11 cellular contexts compared by ENCODE assay signal in genomic region chr5:180116441-180117377, GRCh38. TPM values are rescaled to one million over a fixed set of nuclear protein-coding genes. Genes with fewer than 3 reads are reported as not detected.
DNase-seq lines count a peak whose midpoint lies in the region; ATAC-seq and TF ChIP-seq lines count a peak whose summit lies in the region.
"Had no signal": no experiment of that assay in that cellular context is flagged by ENCODE, and none has a peak within 500 bp of the region (broad histone marks: within the 10 kb centered on the region; RNA-seq: fewer than 3 reads in every experiment).

No MANE protein-coding gene starts in this region.

- no TSS peak for BruUV-seq in OCI-LY7 (replicated peaks; lab: Mats Ljungman, UMichigan)

- DNase-seq in cardiac muscle cell (ENCODE audit: low read depth in 1 of 2, low spot score in 1 of 2) (no peak), Right ventricle myocardium inferior (ENCODE audit: missing footprints) (no peak), WERI-Rb-1 (no peak), kidney tubule cell (ENCODE audit: low spot score) (peak; percentile 30), type B pancreatic cell (ENCODE audit: extremely low spot score, unreplicated experiment) (no peak), OCI-LY7 (ENCODE audit: low spot score) (no peak), activated gamma-delta T cell treated with Interleukin-2 at 50 U/mL for 16 hours (no peak), SIG-M5 (lab: John Stamatoyannopoulos, UW) (no peak)
- DNase-seq: activated CD4-positive, alpha-beta T cell treated with anti-CD3 and anti-CD28 coated beads, Interleukin-2, amount 10 ng/mL, durations not matched to agents 7 days and 5 days; NCI-H1105; stimulated activated CD4-positive, alpha-beta T cell treated with anti-CD3 and anti-CD28 coated beads, Interleukin-4, amount 100 ng/mL, for 24 hours had no signal

- H3K27me3 ChIP-seq in cardiac muscle cell, result no peaks in the 10 kb centered on the region
- H3K27me3 ChIP-seq in WERI-Rb-1 (ENCODE audit: insufficient read depth, low read depth, severe bottlenecking), result no peaks in the 10 kb centered on the region

- H3K27me3 Mint-ChIP-seq in type B pancreatic cell, result no peaks in the 10 kb centered on the region
- H3K27me3 Mint-ChIP-seq: activated CD4-positive, alpha-beta T cell treated with anti-CD3 and anti-CD28 coated beads, Interleukin-2, amount 10 ng/mL, durations not matched to agents 7 days and 5 days had no signal

- H3K27ac ChIP-seq in cardiac muscle cell (peak overlapping the region; percentile 57), WERI-Rb-1 (peak overlapping the region; percentile 88), OCI-LY7 (ENCODE audit: low read depth, low read length, poor library complexity, severe bottlenecking) (no peak overlapping the region)

- no peak for ATAC-seq in Right ventricle myocardium inferior

- H4K20me1 ChIP-seq in OCI-LY7 (ENCODE audit: insufficient read depth, low read length), result no peaks in the 10 kb centered on the region

- POLR2A ChIA-PET in OCI-LY7 (lab: Charles Lee), result interaction anchor here (0.7 kb wide), 1 partner anchor 610 kb away, joined by 3 read pairs; no protein-coding TSS in a partner anchor

- H3K36me3 Mint-ChIP-seq in type B pancreatic cell, result no peaks in the 10 kb centered on the region

- H3K4me3 ChIP-seq in cardiac muscle cell (no peak overlapping the region), WERI-Rb-1 (ENCODE audit: low read depth, low read length) (no peak overlapping the region), OCI-LY7 (ENCODE audit: low read depth, low read length, poor library complexity, severe bottlenecking) (no peak overlapping the region)

- TF ChIP-seq CTCF in cardiac muscle cell (IDR thresholded peaks at IDR 0.05; ENCODE audit: low read depth, low read length) (no peak), WERI-Rb-1 (IDR thresholded peaks at IDR 0.05; ENCODE audit: low read depth, low read length) (no peak), type B pancreatic cell (conservative IDR thresholded peaks at IDR 0.05) (peak; percentile 34), OCI-LY7 (conservative IDR thresholded peaks at IDR 0.05; ENCODE audit: low read length) (no peak)

- H3K4me1 ChIP-seq in cardiac muscle cell (ENCODE audit: low read depth) (no peaks in the 10 kb centered on the region), OCI-LY7 (ENCODE audit: insufficient read depth, low read length, poor library complexity, severe bottlenecking) (no peaks in the 10 kb centered on the region)

- no peak overlapping the region for H3K27ac Mint-ChIP-seq in type B pancreatic cell
- H3K27ac Mint-ChIP-seq: activated CD4-positive, alpha-beta T cell treated with anti-CD3 and anti-CD28 coated beads, Interleukin-2, amount 10 ng/mL, durations not matched to agents 7 days and 5 days had no signal

- H3K4me1 Mint-ChIP-seq in type B pancreatic cell (ENCODE audit: unreplicated experiment), result peaks cover 10% of the 10 kb centered on the region
- H3K4me1 Mint-ChIP-seq: activated CD4-positive, alpha-beta T cell treated with anti-CD3 and anti-CD28 coated beads, Interleukin-2, amount 10 ng/mL, durations not matched to agents 7 days and 5 days had no signal

- H3K36me3 ChIP-seq in cardiac muscle cell, result no peaks in the 10 kb centered on the region
- no peaks in the 10 kb centered on the region for H3K36me3 ChIP-seq in WERI-Rb-1
- H3K36me3 ChIP-seq in OCI-LY7 (ENCODE audit: insufficient read depth, low read length), result no peaks in the 10 kb centered on the region

- H3K4me2 ChIP-seq in OCI-LY7 (ENCODE audit: low read length), result no peak overlapping the region

- H3K79me2 ChIP-seq in OCI-LY7 (ENCODE audit: insufficient read depth, low read depth, low read length), result no peaks in the 10 kb centered on the region

- H3K9me3 Mint-ChIP-seq in type B pancreatic cell, result no peaks in the 10 kb centered on the region
- H3K9me3 Mint-ChIP-seq: activated CD4-positive, alpha-beta T cell treated with anti-CD3 and anti-CD28 coated beads, Interleukin-2, amount 10 ng/mL, durations not matched to agents 7 days and 5 days had no signal

- H3K9me3 ChIP-seq in cardiac muscle cell (ENCODE audit: low read depth), result no peaks in the 10 kb centered on the region
- H3K9me3 ChIP-seq in WERI-Rb-1 (ENCODE audit: severe bottlenecking), result no peaks in the 10 kb centered on the region
- H3K9me3 ChIP-seq in OCI-LY7 (ENCODE audit: low read length), result no peaks in the 10 kb centered on the region

- H3K4me3 Mint-ChIP-seq in type B pancreatic cell, result no peak overlapping the region
- H3K4me3 Mint-ChIP-seq: activated CD4-positive, alpha-beta T cell treated with anti-CD3 and anti-CD28 coated beads, Interleukin-2, amount 10 ng/mL, durations not matched to agents 7 days and 5 days had no signal

- no peak overlapping the region for H2AFZ ChIP-seq in OCI-LY7 (ENCODE audit: low read length)

- CTCF ChIA-PET in OCI-LY7 (lab: Charles Lee; ENCODE audit: unreplicated experiment), result no interaction called here

- intact Hi-C loops in Right ventricle myocardium inferior (cut with DNase I) (no loop called here), OCI-LY7 (cut with micrococcal nuclease; ENCODE audit: unreplicated experiment) (no loop called here)

- H3K9me2 ChIP-seq in OCI-LY7 (ENCODE audit: insufficient read depth, low read length), result no peaks in the 10 kb centered on the region

RNA-seq across cellular contexts. Expression of gene RNF130, which starts 45.1 kb away (rescaled TPM):
- total RNA-seq in cardiac muscle cell (73.0 and 83.0 TPM in 2 replicates), Right ventricle myocardium inferior (51.2 TPM), type B pancreatic cell (ENCODE audit: low replicate concordance) (28.1 and 52.1 TPM in 2 replicates), OCI-LY7 (2022) (not detected in 2 replicates)
- polyA plus RNA-seq in cardiac muscle cell, result 60.3 and 69.6 TPM in 2 replicates
- 0.08 and 0.16 TPM in 2 replicates for total RNA-seq in OCI-LY7 (2014; rRNA removed; shearing (Covaris generic))

Comparison
In these comparisons a context has a peak if more than half of its experiments do, and no peak if none do; other contexts are left out.
1. RNA of gene RNF130, which starts 45.1 kb away (total RNA-seq): 73.0 to 83.0 TPM in cardiac muscle cell, 28.1 to 52.1 TPM in type B pancreatic cell and 51.2 TPM in Right ventricle myocardium inferior (single experiment); 0.08 to 0.16 TPM in OCI-LY7; every median in the first group is over 10 times any median in the second.